8 cellular contexts compared by ENCODE assay signal in the genomic region with DNA sequence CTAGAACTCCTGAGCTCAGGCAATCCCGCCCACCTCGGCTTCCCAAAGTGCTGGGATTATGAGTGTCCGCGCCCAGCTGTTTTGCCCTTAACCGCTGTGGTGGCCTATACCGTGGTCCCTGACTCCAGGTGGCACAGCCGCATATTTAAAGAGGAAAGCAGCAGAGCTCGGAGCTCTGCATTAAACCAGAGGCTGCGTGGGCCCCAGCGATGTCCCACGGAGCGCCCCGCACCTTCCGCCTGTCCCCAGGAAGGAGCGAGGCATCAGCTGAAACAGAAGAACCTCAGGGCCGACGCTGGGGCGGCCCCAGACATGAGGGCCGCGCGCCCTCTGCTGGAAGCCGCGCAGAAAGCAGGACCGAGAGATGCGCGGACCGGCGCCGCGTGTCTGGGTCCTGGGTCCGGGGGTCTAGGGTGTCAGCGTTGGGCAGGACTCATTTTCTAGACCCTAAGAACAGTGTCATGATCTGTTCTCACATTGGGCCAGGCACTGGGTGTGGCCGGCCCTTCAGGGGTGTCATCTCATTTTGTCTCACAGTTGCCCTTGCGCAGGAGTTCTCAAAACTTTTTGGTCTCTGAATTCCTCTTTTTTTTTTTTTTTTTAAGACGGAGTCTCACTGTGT. TPM values are rescaled to one million over a fixed set of nuclear protein-coding genes. Genes with fewer than 3 reads are reported as not detected.
DNase-seq lines count a peak whose midpoint lies in the region; ATAC-seq and TF ChIP-seq lines count a peak whose summit lies in the region.

No MANE protein-coding gene starts in this region.

- H3K36me3 ChIP-seq in SJSA1 (no peaks in the 10 kb centered on the region), transverse colon (no peaks in the 10 kb centered on the region)

- H3K27ac ChIP-seq in SJSA1 (no peak overlapping the region), transverse colon (no peak overlapping the region)

- peak; percentile 80 to 92 (median 87) for TF ChIP-seq CTCF in transverse colon (IDR thresholded peaks at IDR 0.05)

- H3K9me3 ChIP-seq in SJSA1 (replicated peaks), result no peaks in the 10 kb centered on the region
- H3K9me3 ChIP-seq in transverse colon, result no peaks in the 10 kb centered on the region

- DNase-seq in ELR (ENCODE audit: low read depth) (peak; percentile 78), KBM-7 (peak; percentile 80), SJSA1 (ENCODE audit: low read depth in 1 of 2, low spot score in 2 of 2) (peak; percentile 56 to 59), germinal center (ENCODE audit: low spot score) (peak; percentile 78), posterior cingulate gyrus (peak; percentile 31 to 96 (median 68)), transverse colon (peak; percentile 62)
- peak; percentile 38 for DNase-seq in activated gamma-delta T cell treated with anti-CD3 and anti-CD28 coated beads, Interleukin-2, amount 50 U/mL, for 16 hours (ENCODE audit: low read depth)

- TF ChIP-seq POLR2A in transverse colon (IDR thresholded peaks at IDR 0.05), result no peak

- TF ChIP-seq EP300 in transverse colon (IDR thresholded peaks at IDR 0.05; ENCODE audit: low read depth), result no peak

- WGBS in transverse colon (ENCODE audit: low coverage in 1 of 2), 2 donors, result 16% methylated on average over 35 of the region's 35 CpGs; no CpG with 5 or more reads in 1 of the 2 donors

- H3K4me3 ChIP-seq in SJSA1, result no peak overlapping the region
- H3K4me3 ChIP-seq in transverse colon, result no peak overlapping the region

- ATAC-seq in HG03139 (IDR thresholded peaks at IDR 0.05; ENCODE audit: unreplicated experiment), result no peak

- in situ Hi-C loops in KBM-7 (cut with MboI; ENCODE audit: low pct_unique_long_range_greater_than_20kb, low sequenced_read_pairs), result no loop called here
- in situ Hi-C loops in transverse colon (cut with MboI; ENCODE audit: low pct_ligation_motif_present in 1 of 4, low pct_unique_long_range_greater_than_20kb in 1 of 4, low sequenced_read_pairs in 3 of 4), result no loop called here

- H3K27me3 ChIP-seq in SJSA1 (replicated peaks) (no peaks in the 10 kb centered on the region; the same call in 1 of the 2 replicates), transverse colon (peaks cover 12% of the 10 kb centered on the region)

- H3K4me1 ChIP-seq in SJSA1 (replicated peaks), result no peaks in the 10 kb centered on the region
- peaks cover 0 to 5% (median 2%) of the 10 kb centered on the region in 4 donors for H3K4me1 ChIP-seq in transverse colon

- intact Hi-C loops in posterior cingulate gyrus (cut with DNase I) (loop anchor here (2.0 to 5.0 kb wide), 2 partner anchors 176 to 339 kb away; no protein-coding TSS in a partner anchor), transverse colon (cut with DNase I; ENCODE audit: low total_unique reads) (no loop called here)

RNA-seq across cellular contexts. Expression of gene LAMC3, which starts 37.7 kb away (rescaled TPM):
- total RNA-seq in SJSA1 (2014; rRNA removed; shearing (Covaris generic)), result not detected in 2 replicates
- total RNA-seq in transverse colon, result 1 to 10 TPM in 3 of 4 donors, under 1 TPM in 1; 0.82 to 6.6 (median 3.9) TPM

RNA-seq across cellular contexts. Expression of gene AIF1L, which starts 49.6 kb away (rescaled TPM):
- 0.19 and 0.61 TPM in 2 replicates for total RNA-seq in SJSA1 (2014; rRNA removed; shearing (Covaris generic))
- 1 to 10 TPM in 3 of 4 donors, under 1 TPM in 1; 0.75 to 4.4 (median 1.7) TPM for total RNA-seq in transverse colon
